In genomic region chr1:42490237-42490636, GRCh38 we compare ENCODE assay signal across 26 cellular contexts. TPM values are rescaled to one million over a fixed set of nuclear protein-coding genes. Genes with fewer than 3 reads are reported as not detected.
DNase-seq lines count a peak whose midpoint lies in the region; ATAC-seq and TF ChIP-seq lines count a peak whose summit lies in the region.
"Had no signal": no experiment of that assay in that cellular context is flagged by ENCODE, and none has a peak within 500 bp of the region (broad histone marks: within the 10 kb centered on the region; RNA-seq: fewer than 3 reads in every experiment).

No MANE protein-coding gene starts in this region.

- peaks cover 12% of the 10 kb centered on the region for H3K27me3 Mint-ChIP-seq in WTC11 (ENCODE audit: low read depth)
- H3K27me3 Mint-ChIP-seq: B cell; CD4-positive, alpha-beta memory T cell; CD4-positive, alpha-beta T cell; CD4-positive, CD25-positive, alpha-beta regulatory T cell; CD8-positive, alpha-beta memory T cell had no signal

- no peaks in the 10 kb centered on the region for H3K4me1 Mint-ChIP-seq in WTC11
- H3K4me1 Mint-ChIP-seq: B cell; CD14-positive monocyte; CD4-positive, alpha-beta memory T cell; CD4-positive, CD25-positive, alpha-beta regulatory T cell; CD8-positive, alpha-beta memory T cell had no signal

- DNase-seq in WTC11 (ENCODE audit: low spot score): no peak
- DNase-seq: 8988T; ACHN; AML-193; BE2C; C1 segment of cervical spinal cord; Caco-2; Calu3; CD4-positive, alpha-beta memory T cell; CD4-positive, alpha-beta T cell; CD4-positive, CD25-positive, alpha-beta regulatory T cell; CD8-positive, alpha-beta memory T cell; CD8-positive, alpha-beta T cell; COR-L47; DMS 273 treated with DMSO at 0.1 percent for 48 hours; DMS153; DMS53; DMS79; DMS79 treated with DMSO at 0.1 percent for 48 hours; DND-41; EL had no signal

- H3K4me3 Mint-ChIP-seq in WTC11: no peak overlapping the region
- H3K4me3 Mint-ChIP-seq: B cell; CD14-positive monocyte; CD4-positive, alpha-beta memory T cell; CD4-positive, alpha-beta T cell; CD4-positive, CD25-positive, alpha-beta regulatory T cell; CD8-positive, alpha-beta memory T cell; CD8-positive, alpha-beta T cell had no signal

- H3K27ac Mint-ChIP-seq in WTC11: no peak overlapping the region
- H3K27ac Mint-ChIP-seq: B cell; CD14-positive monocyte; CD4-positive, alpha-beta memory T cell; CD4-positive, alpha-beta T cell; CD4-positive, CD25-positive, alpha-beta regulatory T cell; CD8-positive, alpha-beta memory T cell; CD8-positive, alpha-beta T cell had no signal

- H3K36me3 Mint-ChIP-seq in WTC11: no peaks in the 10 kb centered on the region; the same call in 1 of the 2 replicates

- ATAC-seq in WTC11 (no peak), GM21381 (IDR thresholded peaks at IDR 0.05; ENCODE audit: unreplicated experiment) (no peak)
- ATAC-seq: A549; CD8-positive, alpha-beta T cell had no signal

- peaks cover 8% of the 10 kb centered on the region for H3K9me3 Mint-ChIP-seq in WTC11
- H3K9me3 Mint-ChIP-seq: CD8-positive, alpha-beta T cell had no signal

- POLR2A ChIA-PET in WTC11 (lab: Charles Lee): no interaction called here

- TF ChIP-seq CTCF in WTC11 (IDR thresholded peaks at IDR 0.05): no peak

- CTCF ChIA-PET in WTC11 (lab: Charles Lee): no interaction called here

TF ChIP-seq in WTC11, 78 proteins besides CTCF, POLR2A, EP300 and RAD21:
- TF ChIP-seq ATF2 (CRISPR knock-in tag; IDR thresholded peaks at IDR 0.05; ENCODE audit: borderline replicate concordance, low read depth) (no peak), HMGA2 (CRISPR knock-in tag; IDR thresholded peaks at IDR 0.05) (peak; percentile 93)

RNA-seq across cellular contexts. Expression of gene CCDC30, which starts 27.2 kb away (rescaled TPM):
- total RNA-seq in WTC11 (2021): 0.71 to 2.1 TPM (median 0.92 TPM) in 3 replicates

RNA-seq across cellular contexts. Expression of gene PPCS, which starts 33.9 kb away (rescaled TPM):
- 35.1 to 40.2 TPM (median 36.8 TPM) in 3 replicates for total RNA-seq in WTC11 (2021)

RNA-seq across cellular contexts. Expression of gene ZMYND12, which starts 34.4 kb away (rescaled TPM):
- total RNA-seq in WTC11 (2021): 0.63 to 1.4 TPM (median 0.89 TPM) in 3 replicates
- total RNA-seq: A172 had no signal
